1 cellular context compared by ENCODE assay signal in the genomic region with DNA sequence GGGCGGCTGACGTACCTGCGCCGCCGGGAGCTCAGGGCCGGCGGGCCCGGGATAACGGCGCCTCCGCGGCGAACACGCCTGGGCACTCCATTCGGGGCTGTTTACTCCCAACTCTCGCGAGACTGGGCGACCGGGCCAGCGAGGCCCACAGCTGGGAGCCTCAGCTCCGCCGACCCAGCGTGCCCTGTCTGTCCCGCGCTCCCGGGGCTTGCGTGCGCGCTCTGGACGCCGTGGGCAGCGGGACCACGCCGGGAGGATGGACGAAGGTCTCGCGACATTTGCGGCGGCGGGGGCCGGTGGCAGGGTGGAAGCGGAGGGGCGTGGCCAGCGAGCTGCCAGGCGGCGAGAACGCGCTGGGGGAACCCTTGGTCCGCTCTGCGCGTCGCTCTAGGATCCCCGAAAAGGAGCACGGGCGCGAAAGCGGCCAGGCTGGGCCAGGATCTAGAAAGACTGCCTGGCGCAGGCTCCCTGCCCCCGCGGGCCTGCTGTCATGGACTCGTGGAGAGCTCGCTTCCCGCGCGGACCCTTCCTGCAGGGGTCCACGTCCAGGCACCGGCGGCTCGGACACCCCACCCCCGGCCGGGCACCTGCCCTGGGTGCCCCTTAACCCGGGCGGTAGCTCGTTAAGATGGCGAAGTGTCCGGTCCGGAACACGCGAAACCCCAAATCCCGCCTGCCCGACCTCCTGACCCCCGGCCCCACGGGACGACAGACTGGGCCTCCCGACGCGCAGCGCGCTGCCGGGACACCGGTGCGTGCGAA.
TF ChIP-seq lines count a peak whose summit lies in the region.

A gene (minus strand): TSS at position 223 of the 762 bp plus-strand sequence. CDS start 15,159 bp downstream, outside the sequence.

TF ChIP-seq in HepG2, 621 proteins besides CTCF, POLR2A, EP300 and RAD21 (continued from another document and continues in another):
- peak; percentile 95; the same call in 1 of the 2 replicates for TF ChIP-seq ZNF451 (CRISPR knock-in tag; IDR thresholded peaks at IDR 0.05)
- TF ChIP-seq, protein P1, sequence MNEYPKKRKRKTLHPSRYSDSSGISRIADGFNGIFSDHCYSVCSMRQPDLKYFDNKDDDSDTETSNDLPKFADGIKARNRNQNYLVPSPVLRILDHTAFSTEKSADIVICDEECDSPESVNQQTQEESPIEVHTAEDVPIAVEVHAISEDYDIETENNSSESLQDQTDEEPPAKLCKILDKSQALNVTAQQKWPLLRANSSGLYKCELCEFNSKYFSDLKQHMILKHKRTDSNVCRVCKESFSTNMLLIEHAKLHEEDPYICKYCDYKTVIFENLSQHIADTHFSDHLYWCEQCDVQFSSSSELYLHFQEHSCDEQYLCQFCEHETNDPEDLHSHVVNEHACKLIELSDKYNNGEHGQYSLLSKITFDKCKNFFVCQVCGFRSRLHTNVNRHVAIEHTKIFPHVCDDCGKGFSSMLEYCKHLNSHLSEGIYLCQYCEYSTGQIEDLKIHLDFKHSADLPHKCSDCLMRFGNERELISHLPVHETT (CRISPR knock-in tag; conservative IDR thresholded peaks at IDR 0.05) = peak; percentile 95
- TF ChIP-seq SOX5 (CRISPR knock-in tag; IDR thresholded peaks at IDR 0.05; ENCODE audit: borderline replicate concordance) = peak; percentile 54; the same call in 1 of the 2 replicates
- TF ChIP-seq, protein P2, sequence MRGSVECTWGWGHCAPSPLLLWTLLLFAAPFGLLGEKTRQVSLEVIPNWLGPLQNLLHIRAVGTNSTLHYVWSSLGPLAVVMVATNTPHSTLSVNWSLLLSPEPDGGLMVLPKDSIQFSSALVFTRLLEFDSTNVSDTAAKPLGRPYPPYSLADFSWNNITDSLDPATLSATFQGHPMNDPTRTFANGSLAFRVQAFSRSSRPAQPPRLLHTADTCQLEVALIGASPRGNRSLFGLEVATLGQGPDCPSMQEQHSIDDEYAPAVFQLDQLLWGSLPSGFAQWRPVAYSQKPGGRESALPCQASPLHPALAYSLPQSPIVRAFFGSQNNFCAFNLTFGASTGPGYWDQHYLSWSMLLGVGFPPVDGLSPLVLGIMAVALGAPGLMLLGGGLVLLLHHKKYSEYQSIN (CRISPR knock-in tag; IDR thresholded peaks at IDR 0.05; ENCODE audit: borderline replicate concordance) = no peak
- no peak for TF ChIP-seq ZFP36L2 (CRISPR knock-in tag; IDR thresholded peaks at IDR 0.05)
- TF ChIP-seq ZFAT (CRISPR knock-in tag; conservative IDR thresholded peaks at IDR 0.05) = no peak
- TF ChIP-seq SP140L (CRISPR knock-in tag; IDR thresholded peaks at IDR 0.05; ENCODE audit: borderline replicate concordance) = no peak
- TF ChIP-seq ZNF746 (CRISPR knock-in tag; IDR thresholded peaks at IDR 0.05) = peak; percentile 47; the same call in 1 of the 2 replicates
- peak; percentile 83; the same call in 1 of the 2 replicates for TF ChIP-seq ZFP82 (CRISPR knock-in tag; IDR thresholded peaks at IDR 0.05; ENCODE audit: borderline replicate concordance)
- no peak for TF ChIP-seq KLF11 (CRISPR knock-in tag; IDR thresholded peaks at IDR 0.05)
- TF ChIP-seq TSC22D2 (CRISPR knock-in tag; IDR thresholded peaks at IDR 0.05; ENCODE audit: borderline replicate concordance) = peak; percentile 90; the same call in 1 of the 2 replicates
- TF ChIP-seq SOX13 (IDR thresholded peaks at IDR 0.05) = no peak
- TF ChIP-seq SOX13 (CRISPR knock-in tag; conservative IDR thresholded peaks at IDR 0.05 in 1 of 2, IDR thresholded peaks at IDR 0.05 in 1 of 2) = peak in 1 of 2 experiments; percentile 52; a peak in 2 of 4 replicates
- TF ChIP-seq NCOA5 (CRISPR knock-in tag; IDR thresholded peaks at IDR 0.05) = 0 out of 2 replicates have a peak, but pooled peaks have one; percentile 42
- TF ChIP-seq CCAR2 (optimal IDR thresholded peaks at IDR 0.05; ENCODE audit: low read depth, low read length) = no peak
- TF ChIP-seq ZNF17 (CRISPR knock-in tag; IDR thresholded peaks at IDR 0.05) = no peak
- TF ChIP-seq, protein P3, sequence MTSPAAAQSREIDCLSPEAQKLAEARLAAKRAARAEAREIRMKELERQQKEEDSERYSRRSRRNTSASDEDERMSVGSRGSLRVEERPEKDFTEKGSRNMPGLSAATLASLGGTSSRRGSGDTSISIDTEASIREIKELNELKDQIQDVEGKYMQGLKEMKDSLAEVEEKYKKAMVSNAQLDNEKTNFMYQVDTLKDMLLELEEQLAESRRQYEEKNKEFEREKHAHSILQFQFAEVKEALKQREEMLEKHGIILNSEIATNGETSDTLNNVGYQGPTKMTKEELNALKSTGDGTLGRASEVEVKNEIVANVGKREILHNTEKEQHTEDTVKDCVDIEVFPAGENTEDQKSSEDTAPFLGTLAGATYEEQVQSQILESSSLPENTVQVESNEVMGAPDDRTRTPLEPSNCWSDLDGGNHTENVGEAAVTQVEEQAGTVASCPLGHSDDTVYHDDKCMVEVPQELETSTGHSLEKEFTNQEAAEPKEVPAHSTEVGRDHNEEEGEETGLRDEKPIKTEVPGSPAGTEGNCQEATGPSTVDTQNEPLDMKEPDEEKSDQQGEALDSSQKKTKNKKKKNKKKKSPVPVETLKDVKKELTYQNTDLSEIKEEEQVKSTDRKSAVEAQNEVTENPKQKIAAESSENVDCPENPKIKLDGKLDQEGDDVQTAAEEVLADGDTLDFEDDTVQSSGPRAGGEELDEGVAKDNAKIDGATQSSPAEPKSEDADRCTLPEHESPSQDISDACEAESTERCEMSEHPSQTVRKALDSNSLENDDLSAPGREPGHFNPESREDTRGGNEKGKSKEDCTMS (CRISPR knock-in tag; conservative IDR thresholded peaks at IDR 0.05) = no peak
- TF ChIP-seq, protein P4, sequence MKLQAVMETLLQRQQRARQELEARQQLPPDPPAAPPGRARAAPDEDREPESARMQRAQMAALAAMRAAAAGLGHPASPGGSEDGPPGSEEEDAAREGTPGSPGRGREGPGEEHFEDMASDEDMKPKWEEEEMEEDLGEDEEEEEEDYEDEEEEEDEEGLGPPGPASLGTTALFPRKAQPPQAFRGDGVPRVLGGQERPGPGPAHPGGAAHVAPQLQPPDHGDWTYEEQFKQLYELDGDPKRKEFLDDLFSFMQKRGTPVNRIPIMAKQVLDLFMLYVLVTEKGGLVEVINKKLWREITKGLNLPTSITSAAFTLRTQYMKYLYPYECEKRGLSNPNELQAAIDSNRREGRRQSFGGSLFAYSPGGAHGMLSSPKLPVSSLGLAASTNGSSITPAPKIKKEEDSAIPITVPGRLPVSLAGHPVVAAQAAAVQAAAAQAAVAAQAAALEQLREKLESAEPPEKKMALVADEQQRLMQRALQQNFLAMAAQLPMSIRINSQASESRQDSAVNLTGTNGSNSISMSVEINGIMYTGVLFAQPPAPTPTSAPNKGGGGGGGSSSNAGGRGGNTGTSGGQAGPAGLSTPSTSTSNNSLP (IDR thresholded peaks at IDR 0.05; ENCODE audit: low read depth, low read length) = no peak
- TF ChIP-seq ZNF792 (CRISPR knock-in tag; IDR thresholded peaks at IDR 0.05) = peak; percentile 74; the same call in 1 of the 2 replicates
- peak; percentile 95 for TF ChIP-seq ZNF563 (CRISPR knock-in tag; IDR thresholded peaks at IDR 0.05)
- no peak for TF ChIP-seq ZNF382 (CRISPR knock-in tag; IDR thresholded peaks at IDR 0.05; ENCODE audit: borderline replicate concordance)
- TF ChIP-seq NPAS2 (CRISPR knock-in tag; IDR thresholded peaks at IDR 0.05; ENCODE audit: borderline replicate concordance) = no peak
- TF ChIP-seq PPARG (CRISPR knock-in tag; conservative IDR thresholded peaks at IDR 0.05) = peak; percentile 58
- TF ChIP-seq, protein P5, sequence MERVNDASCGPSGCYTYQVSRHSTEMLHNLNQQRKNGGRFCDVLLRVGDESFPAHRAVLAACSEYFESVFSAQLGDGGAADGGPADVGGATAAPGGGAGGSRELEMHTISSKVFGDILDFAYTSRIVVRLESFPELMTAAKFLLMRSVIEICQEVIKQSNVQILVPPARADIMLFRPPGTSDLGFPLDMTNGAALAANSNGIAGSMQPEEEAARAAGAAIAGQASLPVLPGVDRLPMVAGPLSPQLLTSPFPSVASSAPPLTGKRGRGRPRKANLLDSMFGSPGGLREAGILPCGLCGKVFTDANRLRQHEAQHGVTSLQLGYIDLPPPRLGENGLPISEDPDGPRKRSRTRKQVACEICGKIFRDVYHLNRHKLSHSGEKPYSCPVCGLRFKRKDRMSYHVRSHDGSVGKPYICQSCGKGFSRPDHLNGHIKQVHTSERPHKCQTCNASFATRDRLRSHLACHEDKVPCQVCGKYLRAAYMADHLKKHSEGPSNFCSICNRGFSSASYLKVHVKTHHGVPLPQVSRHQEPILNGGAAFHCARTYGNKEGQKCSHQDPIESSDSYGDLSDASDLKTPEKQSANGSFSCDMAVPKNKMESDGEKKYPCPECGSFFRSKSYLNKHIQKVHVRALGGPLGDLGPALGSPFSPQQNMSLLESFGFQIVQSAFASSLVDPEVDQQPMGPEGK (CRISPR knock-in tag; IDR thresholded peaks at IDR 0.05) = peak; percentile 86
- TF ChIP-seq MZF1 (CRISPR knock-in tag; IDR thresholded peaks at IDR 0.05; ENCODE audit: borderline replicate concordance) = 0 out of 2 replicates have a peak, but pooled peaks have one; percentile 25
- TF ChIP-seq JARID2 (CRISPR knock-in tag; IDR thresholded peaks at IDR 0.05; ENCODE audit: insufficient replicate concordance) = peak; percentile 40
- TF ChIP-seq, protein P6, sequence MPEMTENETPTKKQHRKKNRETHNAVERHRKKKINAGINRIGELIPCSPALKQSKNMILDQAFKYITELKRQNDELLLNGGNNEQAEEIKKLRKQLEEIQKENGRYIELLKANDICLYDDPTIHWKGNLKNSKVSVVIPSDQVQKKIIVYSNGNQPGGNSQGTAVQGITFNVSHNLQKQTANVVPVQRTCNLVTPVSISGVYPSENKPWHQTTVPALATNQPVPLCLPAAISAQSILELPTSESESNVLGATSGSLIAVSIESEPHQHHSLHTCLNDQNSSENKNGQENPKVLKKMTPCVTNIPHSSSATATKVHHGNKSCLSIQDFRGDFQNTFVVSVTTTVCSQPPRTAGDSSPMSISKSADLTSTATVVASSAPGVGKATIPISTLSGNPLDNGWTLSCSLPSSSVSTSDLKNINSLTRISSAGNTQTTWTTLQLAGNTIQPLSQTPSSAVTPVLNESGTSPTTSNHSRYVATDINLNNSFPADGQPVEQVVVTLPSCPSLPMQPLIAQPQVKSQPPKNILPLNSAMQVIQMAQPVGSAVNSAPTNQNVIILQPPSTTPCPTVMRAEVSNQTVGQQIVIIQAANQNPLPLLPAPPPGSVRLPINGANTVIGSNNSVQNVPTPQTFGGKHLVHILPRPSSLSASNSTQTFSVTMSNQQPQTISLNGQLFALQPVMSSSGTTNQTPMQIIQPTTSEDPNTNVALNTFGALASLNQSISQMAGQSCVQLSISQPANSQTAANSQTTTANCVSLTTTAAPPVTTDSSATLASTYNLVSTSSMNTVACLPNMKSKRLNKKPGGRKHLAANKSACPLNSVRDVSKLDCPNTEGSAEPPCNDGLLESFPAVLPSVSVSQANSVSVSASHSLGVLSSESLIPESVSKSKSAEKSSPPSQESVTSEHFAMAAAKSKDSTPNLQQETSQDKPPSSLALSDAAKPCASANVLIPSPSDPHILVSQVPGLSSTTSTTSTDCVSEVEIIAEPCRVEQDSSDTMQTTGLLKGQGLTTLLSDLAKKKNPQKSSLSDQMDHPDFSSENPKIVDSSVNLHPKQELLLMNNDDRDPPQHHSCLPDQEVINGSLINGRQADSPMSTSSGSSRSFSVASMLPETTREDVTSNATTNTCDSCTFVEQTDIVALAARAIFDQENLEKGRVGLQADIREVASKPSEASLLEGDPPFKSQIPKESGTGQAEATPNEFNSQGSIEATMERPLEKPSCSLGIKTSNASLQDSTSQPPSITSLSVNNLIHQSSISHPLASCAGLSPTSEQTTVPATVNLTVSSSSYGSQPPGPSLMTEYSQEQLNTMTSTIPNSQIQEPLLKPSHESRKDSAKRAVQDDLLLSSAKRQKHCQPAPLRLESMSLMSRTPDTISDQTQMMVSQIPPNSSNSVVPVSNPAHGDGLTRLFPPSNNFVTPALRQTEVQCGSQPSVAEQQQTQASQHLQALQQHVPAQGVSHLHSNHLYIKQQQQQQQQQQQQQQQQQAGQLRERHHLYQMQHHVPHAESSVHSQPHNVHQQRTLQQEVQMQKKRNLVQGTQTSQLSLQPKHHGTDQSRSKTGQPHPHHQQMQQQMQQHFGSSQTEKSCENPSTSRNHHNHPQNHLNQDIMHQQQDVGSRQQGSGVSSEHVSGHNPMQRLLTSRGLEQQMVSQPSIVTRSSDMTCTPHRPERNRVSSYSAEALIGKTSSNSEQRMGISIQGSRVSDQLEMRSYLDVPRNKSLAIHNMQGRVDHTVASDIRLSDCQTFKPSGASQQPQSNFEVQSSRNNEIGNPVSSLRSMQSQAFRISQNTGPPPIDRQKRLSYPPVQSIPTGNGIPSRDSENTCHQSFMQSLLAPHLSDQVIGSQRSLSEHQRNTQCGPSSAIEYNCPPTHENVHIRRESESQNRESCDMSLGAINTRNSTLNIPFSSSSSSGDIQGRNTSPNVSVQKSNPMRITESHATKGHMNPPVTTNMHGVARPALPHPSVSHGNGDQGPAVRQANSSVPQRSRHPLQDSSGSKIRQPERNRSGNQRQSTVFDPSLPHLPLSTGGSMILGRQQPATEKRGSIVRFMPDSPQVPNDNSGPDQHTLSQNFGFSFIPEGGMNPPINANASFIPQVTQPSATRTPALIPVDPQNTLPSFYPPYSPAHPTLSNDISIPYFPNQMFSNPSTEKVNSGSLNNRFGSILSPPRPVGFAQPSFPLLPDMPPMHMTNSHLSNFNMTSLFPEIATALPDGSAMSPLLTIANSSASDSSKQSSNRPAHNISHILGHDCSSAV (CRISPR knock-in tag; IDR thresholded peaks at IDR 0.05; ENCODE audit: borderline replicate concordance) = no peak
- 0 out of 2 replicates have a peak, but pooled peaks have one; percentile 22 for TF ChIP-seq ZNF660 (CRISPR knock-in tag; IDR thresholded peaks at IDR 0.05; ENCODE audit: borderline replicate concordance, low read depth)
- TF ChIP-seq FOXK1 (CRISPR knock-in tag; IDR thresholded peaks at IDR 0.05; ENCODE audit: borderline replicate concordance, low read depth) = peak; percentile 98
- TF ChIP-seq SRSF9 (IDR thresholded peaks at IDR 0.05; ENCODE audit: borderline replicate concordance, insufficient read depth, low read depth, low read length, poor library complexity, severe bottlenecking) = no peak
- TF ChIP-seq CHD2 (IDR thresholded peaks at IDR 0.05; ENCODE audit: low read depth, low read length) = peak; percentile 98
- peak; percentile 93 for TF ChIP-seq KAT7 (CRISPR knock-in tag; IDR thresholded peaks at IDR 0.05; ENCODE audit: borderline replicate concordance)
- TF ChIP-seq, protein P7, sequence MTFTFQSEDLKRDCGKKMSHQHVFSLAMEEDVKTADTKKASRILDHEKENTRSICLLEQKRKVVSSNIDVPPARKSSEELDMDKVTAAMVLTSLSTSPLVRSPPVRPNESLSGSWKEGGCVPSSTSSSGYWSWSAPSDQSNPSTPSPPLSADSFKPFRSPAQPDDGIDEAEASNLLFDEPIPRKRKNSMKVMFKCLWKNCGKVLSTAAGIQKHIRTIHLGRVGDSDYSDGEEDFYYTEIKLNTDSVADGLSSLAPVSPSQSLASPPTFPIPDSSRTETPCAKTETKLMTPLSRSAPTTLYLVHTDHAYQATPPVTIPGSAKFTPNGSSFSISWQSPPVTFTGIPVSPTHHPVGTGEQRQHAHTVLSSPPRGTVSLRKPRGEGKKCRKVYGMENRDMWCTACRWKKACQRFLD (CRISPR knock-in tag; IDR thresholded peaks at IDR 0.05; ENCODE audit: borderline replicate concordance) = peak; percentile 69; the same call in 1 of the 2 replicates
- no peak for TF ChIP-seq ZBTB20 (CRISPR knock-in tag; IDR thresholded peaks at IDR 0.05; ENCODE audit: borderline replicate concordance, low read depth)
